In genomic region chr11:130166457-130166784, GRCh38 we compare ENCODE assay signal across 8 cellular contexts. TPM values are rescaled to one million over a fixed set of nuclear protein-coding genes. Genes with fewer than 3 reads are reported as not detected.
DNase-seq lines count a peak whose midpoint lies in the region; ATAC-seq and TF ChIP-seq lines count a peak whose summit lies in the region.

No MANE protein-coding gene starts in this region.

- no peaks in the 10 kb centered on the region for H3K9me3 ChIP-seq in tibial nerve

- H3K4me3 ChIP-seq in tibial nerve (no peak overlapping the region), H7 (ENCODE audit: insufficient read depth, low read depth, low read length) (no peak overlapping the region)

- no peaks in the 10 kb centered on the region for H3K4me1 ChIP-seq in tibial nerve

- intact Hi-C loops in CD14-positive monocyte (cut with micrococcal nuclease) = loop anchor here in 1 of 2 donors (10.0 kb wide), 1 partner anchor 148 kb away; the partner anchor contains the start of gene ZBTB44
- intact Hi-C loops in left colon (cut with DNase I, micrococcal nuclease) = no loop called here

- 70 to 80% methylated on average over 4 of the region's 4 CpGs for WGBS in tibial nerve, 2 donors

- peak overlapping the region; percentile 74 to 94 (median 88) for H3K27ac Mint-ChIP-seq in CD14-positive monocyte

- ATAC-seq in HG02938 (IDR thresholded peaks at IDR 0.05; ENCODE audit: unreplicated experiment) (peak; percentile 85), left colon (peak; percentile 60)

- no peak for TF ChIP-seq EP300 in tibial nerve (IDR thresholded peaks at IDR 0.05)

- H3K4me3 Mint-ChIP-seq in CD14-positive monocyte = no peak overlapping the region

- DNase-seq in CD14-positive monocyte (ENCODE audit: low spot score) (peak; percentile 66), SW 1271 (lab: John Stamatoyannopoulos, UW) (peak; percentile 63 to 76), left colon (peak in 1 of 2 donors; percentile 86), tibial nerve (ENCODE audit: low spot score in 2 of 2) (no peak), cerebellar nuclear complex (lab: John Stamatoyannopoulos, UW) (no peak), H7 (no peak), occipital lobe (lab: John Stamatoyannopoulos, UW) (no peak)

- peaks cover 0 to 2% (median 0%) of the 10 kb centered on the region in 7 donors for H3K9me3 Mint-ChIP-seq in CD14-positive monocyte

- H3K27me3 ChIP-seq in tibial nerve (peaks cover 0 to 29% of the 10 kb centered on the region in 2 donors), H7 (ENCODE audit: control insufficient read depth, insufficient read depth, low read length) (peaks cover 10% of the 10 kb centered on the region)

- no peak for TF ChIP-seq CTCF in CD14-positive monocyte (IDR thresholded peaks at IDR 0.05)
- no peak for TF ChIP-seq CTCF in tibial nerve (IDR thresholded peaks at IDR 0.05)

- H3K27me3 Mint-ChIP-seq in CD14-positive monocyte (ENCODE audit: low read depth in 3 of 3) = peaks cover 0 to 5% (median 3%) of the 10 kb centered on the region in 3 donors

- H3K36me3 ChIP-seq in tibial nerve (no peaks in the 10 kb centered on the region), H7 (replicated peaks; ENCODE audit: control insufficient read depth, insufficient read depth, low read length) (no peaks in the 10 kb centered on the region)

- peaks cover 71% of the 10 kb centered on the region for H3K4me1 Mint-ChIP-seq in CD14-positive monocyte

- H3K36me3 Mint-ChIP-seq in CD14-positive monocyte = peaks cover 10 to 12% of the 10 kb centered on the region in 2 donors

- peak overlapping the region in 2 of 4 donors; percentile 40 to 43 for H3K27ac ChIP-seq in tibial nerve

- TF ChIP-seq POLR2A in tibial nerve (IDR thresholded peaks at IDR 0.05) = no peak

RNA-seq across cellular contexts. Expression of gene ST14, which starts 6.8 kb away (rescaled TPM):
- 10 to 100 TPM; 13.3 to 23.6 TPM for polyA plus RNA-seq in CD14-positive monocyte
- total RNA-seq in left colon (100 to 1,000 TPM; 499 to 535 TPM), tibial nerve (10 to 100 TPM in 1 of 4 donors, 1 to 10 TPM in 3; 1.5 to 10.8 (median 2.6) TPM), occipital lobe (not detected)
- total RNA-seq in H7 (2014; rRNA removed; shearing (Covaris generic)) = 4.5 and 4.7 TPM in 2 replicates

Comparison
In these comparisons a context has a peak if more than half of its experiments do, and no peak if none do; other contexts are left out.
1. DNase-seq: peak in CD14-positive monocyte (single experiment) and SW 1271 (2 of 2); none in tibial nerve (0 of 2), cerebellar nuclear complex (0 of 2), H7 (single experiment) and occipital lobe (single experiment).
2. RNA of gene ST14, which starts 6.8 kb away (total RNA-seq): 499 to 535 TPM in left colon; 4.5 to 4.7 TPM in H7, 1.5 to 10.8 TPM in tibial nerve and not detected in occipital lobe (single experiment); every median in the first group is over 10 times any median in the second.